In genomic region chr1:1976031-1976430, GRCh38 we compare ENCODE assay signal across 39 cellular contexts. TPM values are rescaled to one million over a fixed set of nuclear protein-coding genes. Genes with fewer than 3 reads are reported as not detected.
"Had no signal": no experiment of that assay in that cellular context is flagged by ENCODE, and none has a peak within 500 bp of the region (broad histone marks: within the 10 kb centered on the region; RNA-seq: fewer than 3 reads in every experiment).

No MANE protein-coding gene starts in this region.

- H3K27me3 Mint-ChIP-seq: activated CD4-positive, alpha-beta T cell treated with anti-CD3 and anti-CD28 coated beads, Interleukin-2, amount 10 ng/mL, durations not matched to agents 24 days and 14 days; activated CD8-positive, alpha-beta memory T cell treated with anti-CD3 and anti-CD28 coated beads, Interleukin-2, amount 10 ng/mL, durations not matched to agents 7 days and 5 days; activated naive CD4-positive, alpha-beta T cell treated with anti-CD3 and anti-CD28 coated beads, Interleukin-2, amount 50 U/mL, for 24 hours had no signal

- H3K36me3 ChIP-seq: adrenal gland, breast epithelium, cardiac muscle cell, colonic mucosa, esophagus squamous epithelium, gastroesophageal sphincter, heart right ventricle had no signal

- H3K27ac Mint-ChIP-seq: activated CD4-positive, alpha-beta memory T cell treated with anti-CD3 and anti-CD28 coated beads for 36 hours; activated CD4-positive, alpha-beta T cell treated with anti-CD3 and anti-CD28 coated beads for 36 hours; activated CD4-positive, alpha-beta T cell treated with anti-CD3 and anti-CD28 coated beads, Interleukin-2, amount 10 ng/mL, durations not matched to agents 24 days and 14 days; activated CD8-positive, alpha-beta memory T cell treated with anti-CD3 and anti-CD28 coated beads, Interleukin-2, amount 10 ng/mL, durations not matched to agents 7 days and 5 days; activated CD8-positive, alpha-beta T cell treated with anti-CD3 and anti-CD28 coated beads, Interleukin-2, amount 10 ng/mL, durations not matched to agents 7 days and 5 days; activated naive CD4-positive, alpha-beta T cell treated with anti-CD3 and anti-CD28 coated beads for 36 hours; activated naive CD4-positive, alpha-beta T cell treated with anti-CD3 and anti-CD28 coated beads, Interleukin-2, amount 50 U/mL, for 24 hours; activated naive CD8-positive, alpha-beta T cell treated with anti-CD3 and anti-CD28 coated beads for 36 hours; activated naive CD8-positive, alpha-beta T cell treated with anti-CD3 and anti-CD28 coated beads, Interleukin-2, amount 50 U/mL, for 24 hours; activated T-helper 1 cell treated with anti-CD3 and anti-CD28 coated beads, Interleukin-12 subunit alpha, Interleukin-12 subunit beta, Interleukin-2, Interleukin-4 antibody, amounts not matched to agents 30 ng/mL and 10 ng/mL and 1 ng/mL, durations not matched to agents 14 hours and 24 hours and 36 hours; activated T-helper 2 cell treated with anti-CD3 and anti-CD28 coated beads, Interferon-gamma antibody, Interleukin-2, Interleukin-4, amounts not matched to agents 10 μg/mL and 5 μg/mL and 100 μg/mL, durations not matched to agents 14 hours and 24 hours and 36 hours had no signal

- ATAC-seq: activated CD4-positive, alpha-beta T cell treated with anti-CD3 and anti-CD28 coated beads for 36 hours; activated CD8-positive, alpha-beta memory T cell treated with anti-CD3 and anti-CD28 coated beads, Interleukin-2, amount 10 ng/mL, durations not matched to agents 7 days and 5 days; activated CD8-positive, alpha-beta T cell treated with anti-CD3 and anti-CD28 coated beads, Interleukin-2, amount 10 ng/mL, durations not matched to agents 7 days and 5 days; activated naive CD8-positive, alpha-beta T cell treated with anti-CD3 and anti-CD28 coated beads, Interleukin-2, amount 50 U/mL, for 24 hours; gastroesophageal sphincter; heart right ventricle had no signal

- H3K9me3 ChIP-seq: adrenal gland, breast epithelium, colonic mucosa, esophagus squamous epithelium, gastroesophageal sphincter, heart right ventricle had no signal

- H3K4me1 ChIP-seq: adrenal gland, breast epithelium, colonic mucosa, esophagus squamous epithelium, gastroesophageal sphincter, heart right ventricle had no signal

- H3K9me3 Mint-ChIP-seq: activated naive CD4-positive, alpha-beta T cell treated with anti-CD3 and anti-CD28 coated beads, Interleukin-2, amount 50 U/mL, for 24 hours; activated naive CD8-positive, alpha-beta T cell treated with anti-CD3 and anti-CD28 coated beads for 36 hours; activated naive CD8-positive, alpha-beta T cell treated with anti-CD3 and anti-CD28 coated beads, Interleukin-2, amount 50 U/mL, for 24 hours had no signal

- H3K4me3 Mint-ChIP-seq: activated CD4-positive, alpha-beta memory T cell treated with anti-CD3 and anti-CD28 coated beads for 36 hours; activated CD4-positive, alpha-beta T cell treated with anti-CD3 and anti-CD28 coated beads for 36 hours; activated CD4-positive, alpha-beta T cell treated with anti-CD3 and anti-CD28 coated beads, Interleukin-2, amount 10 ng/mL, durations not matched to agents 24 days and 14 days; activated CD8-positive, alpha-beta memory T cell treated with anti-CD3 and anti-CD28 coated beads, Interleukin-2, amount 10 ng/mL, durations not matched to agents 7 days and 5 days; activated CD8-positive, alpha-beta T cell treated with anti-CD3 and anti-CD28 coated beads, Interleukin-2, amount 10 ng/mL, durations not matched to agents 7 days and 5 days; activated naive CD4-positive, alpha-beta T cell treated with anti-CD3 and anti-CD28 coated beads for 36 hours; activated naive CD4-positive, alpha-beta T cell treated with anti-CD3 and anti-CD28 coated beads, Interleukin-2, amount 50 U/mL, for 24 hours; activated naive CD8-positive, alpha-beta T cell treated with anti-CD3 and anti-CD28 coated beads for 36 hours; activated naive CD8-positive, alpha-beta T cell treated with anti-CD3 and anti-CD28 coated beads, Interleukin-2, amount 50 U/mL, for 24 hours; activated T-helper 1 cell treated with anti-CD3 and anti-CD28 coated beads, Interleukin-12 subunit alpha, Interleukin-12 subunit beta, Interleukin-2, Interleukin-4 antibody, amounts not matched to agents 30 ng/mL and 10 ng/mL and 1 ng/mL, durations not matched to agents 14 hours and 24 hours and 36 hours; brain had no signal

- H3K27me3 ChIP-seq: adrenal gland, cardiac muscle cell, colonic mucosa had no signal

- H3K36me3 Mint-ChIP-seq: activated CD4-positive, alpha-beta memory T cell treated with anti-CD3 and anti-CD28 coated beads for 36 hours; activated naive CD4-positive, alpha-beta T cell treated with anti-CD3 and anti-CD28 coated beads, Interleukin-2, amount 50 U/mL, for 24 hours; activated naive CD8-positive, alpha-beta T cell treated with anti-CD3 and anti-CD28 coated beads for 36 hours; brain had no signal

- H3K27ac ChIP-seq: adrenal gland, breast epithelium, cardiac muscle cell, colonic mucosa, epithelial cell of prostate, esophagus squamous epithelium, gastroesophageal sphincter, heart right ventricle had no signal

- H3K4me1 Mint-ChIP-seq: activated CD4-positive, alpha-beta T cell treated with anti-CD3 and anti-CD28 coated beads for 36 hours; activated CD4-positive, alpha-beta T cell treated with anti-CD3 and anti-CD28 coated beads, Interleukin-2, amount 10 ng/mL, durations not matched to agents 24 days and 14 days; activated CD8-positive, alpha-beta memory T cell treated with anti-CD3 and anti-CD28 coated beads, Interleukin-2, amount 10 ng/mL, durations not matched to agents 7 days and 5 days; activated naive CD4-positive, alpha-beta T cell treated with anti-CD3 and anti-CD28 coated beads, Interleukin-2, amount 50 U/mL, for 24 hours; activated naive CD8-positive, alpha-beta T cell treated with anti-CD3 and anti-CD28 coated beads for 36 hours; activated naive CD8-positive, alpha-beta T cell treated with anti-CD3 and anti-CD28 coated beads, Interleukin-2, amount 50 U/mL, for 24 hours; brain had no signal

- DNase-seq: activated CD4-positive, alpha-beta memory T cell treated with anti-CD3 and anti-CD28 coated beads for 36 hours; activated CD4-positive, alpha-beta T cell treated with anti-CD3 and anti-CD28 coated beads for 36 hours; activated CD4-positive, alpha-beta T cell treated with anti-CD3 and anti-CD28 coated beads, Interleukin-2, amount 10 ng/mL, durations not matched to agents 24 days and 14 days; activated CD4-positive, CD25-positive, alpha-beta regulatory T cell; activated CD4-positive, CD25-positive, alpha-beta regulatory T cell treated with anti-CD3 and anti-CD28 coated beads, Interleukin-2, amount 50 U/mL, for 72 hours; activated CD8-positive, alpha-beta memory T cell treated with anti-CD3 and anti-CD28 coated beads, Interleukin-2, amount 10 ng/mL, durations not matched to agents 7 days and 5 days; activated CD8-positive, alpha-beta memory T cell treated with anti-CD3 and anti-CD28 coated beads, Interleukin-2, amount 50 U/mL, for 4 hours; activated CD8-positive, alpha-beta T cell treated with anti-CD3 and anti-CD28 coated beads, Interleukin-2, amount 10 ng/mL, durations not matched to agents 7 days and 5 days; activated effector memory CD4-positive, alpha-beta T cell treated with anti-CD3 and anti-CD28 coated beads, Interleukin-2, amount 50 U/mL, for 16 hours; activated naive CD4-positive, alpha-beta T cell treated with anti-CD3 and anti-CD28 coated beads for 36 hours; activated naive CD8-positive, alpha-beta T cell treated with anti-CD3 and anti-CD28 coated beads for 36 hours; activated naive CD8-positive, alpha-beta T cell treated with anti-CD3 and anti-CD28 coated beads, Interleukin-2, amount 50 U/mL, for 24 hours; activated T-cell treated with anti-CD3 and anti-CD28 coated beads, Interleukin-2, amount 50 U/mL, for 1 hour; activated T-cell treated with anti-CD3 and anti-CD28 coated beads, Interleukin-2, amount 50 U/mL, for 48 hours; adrenal gland; amygdala; aorta; cerebellar nuclear complex; colonic mucosa; effector CD8-positive, alpha-beta T cell; esophagus squamous epithelium; foreskin melanocyte; heart right ventricle; T-helper 2 cell had no signal

- H3K4me3 ChIP-seq: adrenal gland, breast epithelium, cardiac muscle cell, colonic mucosa, esophagus squamous epithelium, gastroesophageal sphincter, heart right ventricle had no signal

RNA-seq across cellular contexts. Expression of gene CFAP74, which starts 27.6 kb away (rescaled TPM):
- total RNA-seq: activated CD4-positive, alpha-beta memory T cell treated with anti-CD3 and anti-CD28 coated beads for 36 hours; activated CD4-positive, alpha-beta T cell treated with anti-CD3 and anti-CD28 coated beads, Interleukin-2, amount 10 ng/mL, durations not matched to agents 24 days and 14 days; activated CD8-positive, alpha-beta memory T cell treated with anti-CD3 and anti-CD28 coated beads for 36 hours; activated CD8-positive, alpha-beta memory T cell treated with anti-CD3 and anti-CD28 coated beads, Interleukin-2, amount 10 ng/mL, durations not matched to agents 7 days and 5 days; activated CD8-positive, alpha-beta T cell treated with anti-CD3 and anti-CD28 coated beads, Interleukin-2, amount 10 ng/mL, durations not matched to agents 7 days and 5 days; activated naive CD4-positive, alpha-beta T cell treated with anti-CD3 and anti-CD28 coated beads for 36 hours; activated T-helper 1 cell treated with anti-CD3 and anti-CD28 coated beads, Interleukin-12 subunit alpha, Interleukin-12 subunit beta, Interleukin-2, Interleukin-4 antibody, amounts not matched to agents 30 ng/mL and 10 ng/mL and 1 ng/mL, durations not matched to agents 14 hours and 24 hours and 36 hours; activated T-helper 2 cell treated with anti-CD3 and anti-CD28 coated beads, Interferon-gamma antibody, Interleukin-2, Interleukin-4, amounts not matched to agents 10 μg/mL and 5 μg/mL and 100 μg/mL, durations not matched to agents 14 hours and 24 hours and 36 hours; dermis microvascular lymphatic vessel endothelial cell; endothelial cell of umbilical vein; esophagus squamous epithelium; fibroblast of lung; fibroblast of villous mesenchyme; glomerular endothelial cell; heart right ventricle; T-helper 1 cell treated with Interleukin-12 subunit alpha and Interleukin-12 subunit beta and Interleukin-4 antibody, amounts not matched to agents 30 ng/mL and 1 ng/mL, for 36 hours had no signal

RNA-seq across cellular contexts. Expression of gene GABRD, which starts 43.1 kb away (rescaled TPM):
- total RNA-seq: activated CD4-positive, alpha-beta memory T cell treated with anti-CD3 and anti-CD28 coated beads for 36 hours; activated CD4-positive, alpha-beta T cell treated with anti-CD3 and anti-CD28 coated beads for 36 hours; activated CD4-positive, alpha-beta T cell treated with anti-CD3 and anti-CD28 coated beads, Interleukin-2, amount 10 ng/mL, durations not matched to agents 24 days and 14 days; activated CD8-positive, alpha-beta memory T cell treated with anti-CD3 and anti-CD28 coated beads for 36 hours; activated CD8-positive, alpha-beta memory T cell treated with anti-CD3 and anti-CD28 coated beads, Interleukin-2, amount 10 ng/mL, durations not matched to agents 7 days and 5 days; activated CD8-positive, alpha-beta T cell treated with anti-CD3 and anti-CD28 coated beads, Interleukin-2, amount 10 ng/mL, durations not matched to agents 7 days and 5 days; activated naive CD4-positive, alpha-beta T cell treated with anti-CD3 and anti-CD28 coated beads for 36 hours; activated naive CD8-positive, alpha-beta T cell treated with anti-CD3 and anti-CD28 coated beads for 36 hours; activated T-helper 2 cell treated with anti-CD3 and anti-CD28 coated beads, Interferon-gamma antibody, Interleukin-2, Interleukin-4, amounts not matched to agents 10 μg/mL and 5 μg/mL and 100 μg/mL, durations not matched to agents 14 hours and 24 hours and 36 hours; breast epithelium; cardiac muscle cell; endothelial cell of umbilical vein; fibroblast of lung; fibroblast of villous mesenchyme; glomerular endothelial cell; T-helper 1 cell treated with Interleukin-12 subunit alpha and Interleukin-12 subunit beta and Interleukin-4 antibody, amounts not matched to agents 30 ng/mL and 1 ng/mL, for 36 hours had no signal

RNA-seq across cellular contexts. Expression of gene TMEM52, which starts 57.0 kb away (rescaled TPM):
- total RNA-seq: activated CD8-positive, alpha-beta memory T cell treated with anti-CD3 and anti-CD28 coated beads, Interleukin-2, amount 10 ng/mL, durations not matched to agents 7 days and 5 days; aorta; T-helper 1 cell treated with Interleukin-12 subunit alpha and Interleukin-12 subunit beta and Interleukin-4 antibody, amounts not matched to agents 30 ng/mL and 1 ng/mL, for 36 hours had no signal
